21 cellular contexts compared by ENCODE assay signal in the genomic region with DNA sequence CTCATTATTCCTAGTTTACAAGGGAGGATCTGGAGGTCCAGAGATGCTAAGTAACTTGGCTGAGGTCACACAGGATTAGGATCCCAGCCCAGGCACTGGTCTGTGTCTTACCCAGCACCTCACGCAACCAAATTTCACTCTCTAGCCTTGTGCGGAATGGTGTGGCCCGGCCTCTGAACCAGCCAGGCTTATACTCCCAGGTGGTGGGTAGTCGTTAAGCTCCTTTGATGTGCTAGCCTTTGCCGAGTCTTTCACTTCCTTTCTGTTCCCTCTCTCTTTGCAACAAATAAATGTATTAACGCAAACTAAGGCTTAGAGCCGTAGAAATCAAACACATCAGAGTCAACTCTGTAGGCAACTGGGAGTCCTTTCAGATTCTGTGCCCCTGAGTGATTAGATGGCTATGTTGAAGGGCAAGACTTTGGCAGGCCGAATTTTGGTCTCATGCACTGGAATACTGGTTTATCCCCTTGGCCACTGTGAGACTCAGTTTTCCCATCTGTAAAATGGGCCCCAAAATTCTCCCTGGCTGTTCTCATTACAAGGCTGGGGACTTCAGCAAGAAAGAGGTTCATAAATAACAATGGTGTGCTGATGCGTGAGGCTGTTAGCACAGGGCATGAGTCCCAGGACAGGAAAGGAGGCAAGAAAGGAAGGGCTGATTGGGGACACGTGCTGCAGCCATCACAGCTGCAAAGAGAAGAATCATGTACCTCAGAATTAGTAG. TPM values are rescaled to one million over a fixed set of nuclear protein-coding genes. Genes with fewer than 3 reads are reported as not detected.
A peak's percentile ranks its signal among the peaks of the same experiment; 100 is the strongest.
DNase-seq lines count a peak whose midpoint lies in the region; FAIRE-seq and TF ChIP-seq lines count a peak whose summit lies in the region.
"Had no signal": no experiment of that assay in that cellular context is flagged by ENCODE, and none has a peak within 500 bp of the region (broad histone marks: within the 10 kb centered on the region; RNA-seq: fewer than 3 reads in every experiment).

No MANE protein-coding gene starts in this region.

- H3K4me2 ChIP-seq in OCI-LY7 (ENCODE audit: low read length) (peak overlapping the region; percentile 58), H1 (ENCODE audit: insufficient read depth in 1 of 2, low read depth in 2 of 2, low read length in 2 of 2) (no peak overlapping the region)

- BruUV-seq in OCI-LY7 (replicated peaks; lab: Mats Ljungman, UMichigan) = no TSS peak

- H3K4me3 ChIP-seq in OCI-LY7 (ENCODE audit: low read depth, low read length, poor library complexity, severe bottlenecking) = peak overlapping the region; percentile 16
- H3K4me3 ChIP-seq in H1 (ENCODE audit: extremely low read depth in 1 of 4, insufficient read depth in 2 of 4, low read depth in 3 of 4, low read length in 4 of 4) = no peak overlapping the region
- H3K4me3 ChIP-seq in prostate gland = no peak overlapping the region
- H3K4me3 ChIP-seq: GM12878, GM23248, HAP-1 had no signal

- no peak overlapping the region for H2BK12ac ChIP-seq in H1 (ENCODE audit: low read depth, low read length)

- H4K91ac ChIP-seq in H1 (replicated peaks; ENCODE audit: insufficient read length, low read length) = no peak overlapping the region

- no peaks in the 10 kb centered on the region for H3K36me3 Mint-ChIP-seq in activated T-helper 1 cell treated with anti-CD3 and anti-CD28 coated beads, Interleukin-12 subunit alpha, Interleukin-12 subunit beta, Interleukin-2, Interleukin-4 antibody, amounts not matched to agents 30 ng/mL and 10 ng/mL and 1 ng/mL, durations not matched to agents 14 hours and 24 hours and 36 hours (ENCODE audit: low read depth)
- H3K36me3 Mint-ChIP-seq: CD4-positive, CD25-positive, alpha-beta regulatory T cell; CD8-positive, alpha-beta T cell had no signal

- H3K4ac ChIP-seq in H1 (replicated peaks; ENCODE audit: insufficient read length, low read depth, low read length) = no peak overlapping the region

- peak; percentile 25 for DNase-seq in MV-4-11 (lab: John Stamatoyannopoulos, UW)
- peak; percentile 93 for DNase-seq in OCI-LY7 (ENCODE audit: low spot score)
- no peak for DNase-seq in H1 (ENCODE audit: low read depth in 1 of 2, low spot score in 2 of 2)
- DNase-seq in activated T-helper 1 cell treated with anti-CD3 and anti-CD28 coated beads, Interleukin-12 subunit alpha, Interleukin-12 subunit beta, Interleukin-2, Interleukin-4 antibody, amounts not matched to agents 30 ng/mL and 10 ng/mL and 1 ng/mL, durations not matched to agents 14 hours and 24 hours and 36 hours (ENCODE audit: low spot score) = no peak
- no peak for DNase-seq in NCI-H1930 (lab: John Stamatoyannopoulos, UW)
- DNase-seq in prostate gland (ENCODE audit: low spot score) = no peak
- DNase-seq: Caco-2; CD4-positive, CD25-positive, alpha-beta regulatory T cell; CD8-positive, alpha-beta T cell; DMS 273 treated with DMSO at 0.1 percent for 48 hours; DMS79; EL; GDM1; GM23248; HFFc6 had no signal

- H3K56ac ChIP-seq in H1 (replicated peaks; ENCODE audit: insufficient read length, low read depth, low read length) = no peak overlapping the region

- no peak overlapping the region for H3K14ac ChIP-seq in H1 (ENCODE audit: insufficient read length)

- peaks cover 52% of the 10 kb centered on the region for H3K27me3 Mint-ChIP-seq in activated T-helper 1 cell treated with anti-CD3 and anti-CD28 coated beads, Interleukin-12 subunit alpha, Interleukin-12 subunit beta, Interleukin-2, Interleukin-4 antibody, amounts not matched to agents 30 ng/mL and 10 ng/mL and 1 ng/mL, durations not matched to agents 14 hours and 24 hours and 36 hours (ENCODE audit: insufficient read depth)

- 0 out of 2 replicates have a peak overlapping the region, but pooled peaks have one; percentile 66 for H2AK5ac ChIP-seq in H1 (ENCODE audit: low read depth, low read length)

- FAIRE-seq in H1 (lab: Jason Lieb, UNC) = no peak
- FAIRE-seq: D721Med, GM12878, GM19239, H54 had no signal

- TF ChIP-seq CTCF in OCI-LY7 (conservative IDR thresholded peaks at IDR 0.05; ENCODE audit: low read length) = no peak
- TF ChIP-seq CTCF in H1 (IDR thresholded peaks at IDR 0.05; ENCODE audit: control extremely low read depth in 1 of 3, insufficient read depth in 1 of 3, low read depth in 1 of 3, low read length in 3 of 3) = no peak
- no peak for TF ChIP-seq CTCF in prostate gland (IDR thresholded peaks at IDR 0.05)

- H2BK20ac ChIP-seq in H1 (ENCODE audit: low read length) = peak overlapping the region; percentile 80; the same call in 1 of the 2 replicates

- no peak overlapping the region for H3K4me3 Mint-ChIP-seq in activated T-helper 1 cell treated with anti-CD3 and anti-CD28 coated beads, Interleukin-12 subunit alpha, Interleukin-12 subunit beta, Interleukin-2, Interleukin-4 antibody, amounts not matched to agents 30 ng/mL and 10 ng/mL and 1 ng/mL, durations not matched to agents 14 hours and 24 hours and 36 hours
- H3K4me3 Mint-ChIP-seq: CD4-positive, CD25-positive, alpha-beta regulatory T cell; CD8-positive, alpha-beta T cell; HFFc6 had no signal

- TF ChIP-seq POLR2A in H1 (IDR thresholded peaks at IDR 0.05; ENCODE audit: control extremely low read depth in 1 of 2, low read depth in 2 of 2, low read length in 2 of 2) = no peak
- no peak for TF ChIP-seq POLR2A in prostate gland (IDR thresholded peaks at IDR 0.05)

- H3K27ac Mint-ChIP-seq in activated T-helper 1 cell treated with anti-CD3 and anti-CD28 coated beads, Interleukin-12 subunit alpha, Interleukin-12 subunit beta, Interleukin-2, Interleukin-4 antibody, amounts not matched to agents 30 ng/mL and 10 ng/mL and 1 ng/mL, durations not matched to agents 14 hours and 24 hours and 36 hours = no peak overlapping the region
- H3K27ac Mint-ChIP-seq: CD4-positive, CD25-positive, alpha-beta regulatory T cell; CD8-positive, alpha-beta T cell; HFFc6 had no signal

- peaks cover 6% of the 10 kb centered on the region for H3K4me1 Mint-ChIP-seq in activated T-helper 1 cell treated with anti-CD3 and anti-CD28 coated beads, Interleukin-12 subunit alpha, Interleukin-12 subunit beta, Interleukin-2, Interleukin-4 antibody, amounts not matched to agents 30 ng/mL and 10 ng/mL and 1 ng/mL, durations not matched to agents 14 hours and 24 hours and 36 hours (ENCODE audit: low read depth)

- peak overlapping the region; percentile 38; the same call in 1 of the 2 replicates for H3K18ac ChIP-seq in H1 (ENCODE audit: extremely low read depth, low read length)

- H3K9me2 ChIP-seq in OCI-LY7 (ENCODE audit: insufficient read depth, low read length) = no peaks in the 10 kb centered on the region

- no peaks in the 10 kb centered on the region for H3K9me3 Mint-ChIP-seq in activated T-helper 1 cell treated with anti-CD3 and anti-CD28 coated beads, Interleukin-12 subunit alpha, Interleukin-12 subunit beta, Interleukin-2, Interleukin-4 antibody, amounts not matched to agents 30 ng/mL and 10 ng/mL and 1 ng/mL, durations not matched to agents 14 hours and 24 hours and 36 hours
- H3K9me3 Mint-ChIP-seq: CD8-positive, alpha-beta T cell; HFFc6 had no signal

- H3K79me1 ChIP-seq in H1 (ENCODE audit: low read depth, low read length) = peaks cover 25% of the 10 kb centered on the region

- no peaks in the 10 kb centered on the region for H3K9me3 ChIP-seq in OCI-LY7 (ENCODE audit: low read length)
- no peaks in the 10 kb centered on the region for H3K9me3 ChIP-seq in H1 (ENCODE audit: insufficient read depth in 2 of 2, low read depth in 1 of 2, low read length in 1 of 2)
- H3K9me3 ChIP-seq in prostate gland = no peaks in the 10 kb centered on the region
- H3K9me3 ChIP-seq: Caco-2, HAP-1 had no signal

- H3K27me3 ChIP-seq in H1 (replicated peaks in 1 of 4; ENCODE audit: control insufficient read depth in 3 of 4, extremely low read depth in 1 of 4, insufficient read depth in 3 of 4, low read length in 3 of 4) (no peaks in the 10 kb centered on the region; a peak in 1 of 7 replicates), prostate gland (replicated peaks; ENCODE audit: insufficient read depth) (peaks cover 20% of the 10 kb centered on the region)

- no peak overlapping the region; a peak in 1 of 7 replicates for H3K9ac ChIP-seq in H1 (replicated peaks in 1 of 4; ENCODE audit: extremely low read depth in 1 of 4, low read depth in 3 of 4, low read length in 3 of 4)
- H3K9ac ChIP-seq: GM23248 had no signal

- H2BK15ac ChIP-seq in H1 (ENCODE audit: low read length) = 0 out of 2 replicates have a peak overlapping the region, but pooled peaks have one; percentile 20

- WGBS in H1 (ENCODE audit: extremely low coverage in 1 of 2, insufficient coverage in 1 of 2, insufficient read length in 1 of 2, insufficient replicate concordance in 2 of 2, low coverage in 1 of 2, low lambda C conversion rate in 2 of 2, missing lambda C conversion rate in 1 of 2), 2 experiments = 83% methylated on average over 10 of the region's 10 CpGs; no CpG with 5 or more reads in 1 of the 2 experiments
- 75% methylated on average over 10 of the region's 10 CpGs for WGBS in prostate gland

- H3K36me3 ChIP-seq in OCI-LY7 (ENCODE audit: insufficient read depth, low read length) = no peaks in the 10 kb centered on the region
- no peaks in the 10 kb centered on the region for H3K36me3 ChIP-seq in H1 (ENCODE audit: control insufficient read depth in 2 of 4, insufficient read depth in 4 of 4, low read length in 3 of 4)
- H3K36me3 ChIP-seq in prostate gland = no peaks in the 10 kb centered on the region
- H3K36me3 ChIP-seq: HAP-1 had no signal

- no peak for TF ChIP-seq EP300 in H1 (IDR thresholded peaks at IDR 0.05; ENCODE audit: borderline replicate concordance in 1 of 2, low read depth in 2 of 2, low read length in 2 of 2)

- no peak for TF ChIP-seq RAD21 in H1 (IDR thresholded peaks at IDR 0.05 in 1 of 2, conservative IDR thresholded peaks at IDR 0.05 in 1 of 2; ENCODE audit: low read depth in 2 of 2, low read length in 2 of 2)

- peak overlapping the region; percentile 78 for H3K27ac ChIP-seq in OCI-LY7 (ENCODE audit: low read depth, low read length, poor library complexity, severe bottlenecking)
- no peak overlapping the region for H3K27ac ChIP-seq in H1 (ENCODE audit: low read depth, low read length)
- H3K27ac ChIP-seq in prostate gland = no peak overlapping the region
- H3K27ac ChIP-seq: C4-2B, GM23248 had no signal

- H3K79me2 ChIP-seq in OCI-LY7 (ENCODE audit: insufficient read depth, low read depth, low read length) (no peaks in the 10 kb centered on the region), H1 (ENCODE audit: control insufficient read depth in 1 of 2, insufficient read depth in 2 of 2, low read length in 2 of 2) (peaks cover 13 to 85% of the 10 kb centered on the region in 2 experiments)

- H2AFZ ChIP-seq in OCI-LY7 (ENCODE audit: low read length) = peak overlapping the region; percentile 14; the same call in 1 of the 2 replicates
- no peak overlapping the region for H2AFZ ChIP-seq in H1 (ENCODE audit: low read length)
- H2AFZ ChIP-seq: GM23248 had no signal

- no peak overlapping the region for H2BK5ac ChIP-seq in H1 (ENCODE audit: low read depth, low read length)

- no peak overlapping the region for H3K23ac ChIP-seq in H1 (ENCODE audit: insufficient read length)

- intact Hi-C loops in OCI-LY7 (cut with micrococcal nuclease; ENCODE audit: unreplicated experiment) = loop anchor here (2.0 kb wide), 1 partner anchor 57 kb away; no protein-coding TSS in a partner anchor
- intact Hi-C loops in activated T-helper 1 cell treated with anti-CD3 and anti-CD28 coated beads, Interleukin-12 subunit alpha, Interleukin-12 subunit beta, Interleukin-2, Interleukin-4 antibody, amounts not matched to agents 30 ng/mL and 10 ng/mL and 1 ng/mL, durations not matched to agents 14 hours and 24 hours and 36 hours (cut with micrococcal nuclease) = no loop called here
- intact Hi-C loops in prostate gland (cut with DNase I) = no loop called here

- H4K8ac ChIP-seq in H1 (ENCODE audit: extremely low read depth, insufficient read depth, low read length) = no peak overlapping the region

- no peak overlapping the region for H4K5ac ChIP-seq in H1 (ENCODE audit: insufficient read length, low read depth, low read length)

- H3K4me1 ChIP-seq in OCI-LY7 (ENCODE audit: insufficient read depth, low read length, poor library complexity, severe bottlenecking) = peaks cover 64% of the 10 kb centered on the region
- peaks cover 25 to 39% (median 32%) of the 10 kb centered on the region in 4 experiments for H3K4me1 ChIP-seq in H1 (replicated peaks in 1 of 4; ENCODE audit: control insufficient read depth in 3 of 4, insufficient read depth in 4 of 4, low read length in 3 of 4)
- H3K4me1 ChIP-seq in prostate gland (replicated peaks) = peaks cover 8% of the 10 kb centered on the region
- H3K4me1 ChIP-seq: Caco-2, HAP-1 had no signal

- POLR2A ChIA-PET in OCI-LY7 (lab: Charles Lee) = interaction anchor here (0.8 to 1.0 kb wide), 2 partner anchors 10 to 21 kb away, joined by 3 to 4 read pairs; no protein-coding TSS in a partner anchor
- POLR2A ChIA-PET in H1 (lab: Charles Lee; ENCODE audit: partially characterized antibody) = no interaction called here

- CTCF ChIA-PET in OCI-LY7 (lab: Charles Lee; ENCODE audit: unreplicated experiment) = interaction anchor here (0.6 kb wide), 1 partner anchor 42 kb away, joined by 3 read pairs; no protein-coding TSS in a partner anchor
- CTCF ChIA-PET in H1 (lab: Charles Lee; ENCODE audit: partially characterized antibody) = no interaction called here

- H2BK120ac ChIP-seq in H1 (replicated peaks; ENCODE audit: low read depth, low read length) = no peak overlapping the region

- H4K20me1 ChIP-seq in OCI-LY7 (ENCODE audit: insufficient read depth, low read length) (no peaks in the 10 kb centered on the region), H1 (replicated peaks in 1 of 2; ENCODE audit: control insufficient read depth in 1 of 2, insufficient read depth in 2 of 2, low read length in 2 of 2) (peaks cover 22 to 40% of the 10 kb centered on the region in 2 experiments)

- H3K23me2 ChIP-seq in H1 (ENCODE audit: low read depth, low read length) = peaks cover 22% of the 10 kb centered on the region

RNA-seq across cellular contexts. Expression of gene TMEM132B, which starts 5.3 kb away (rescaled TPM):
- 5.1 and 5.4 TPM in 2 replicates for total RNA-seq in OCI-LY7 (2014; rRNA removed; shearing (Covaris generic))
- total RNA-seq in OCI-LY7 (2022) = 10.8 and 15.7 TPM in 2 replicates
- total RNA-seq in H1 (2021; fragmentation: NEBNext Ultra II Directional; extraction: Animal tissue kit (Norgen Biotek cat#: 25700)) = 94.3 and 95.9 TPM in 2 replicates
- 18.7 and 20.3 TPM in 2 replicates for polyA plus RNA-seq in H1 (2011; rRNA removed)
- polyA plus RNA-seq in H1 (2011; cell fraction: cytosol; rRNA removed) = 19.2 TPM
- polyA plus RNA-seq in H1 (2011; cell fraction: nucleus; rRNA removed) = 108 TPM
- polyA plus RNA-seq in H1 (2012, experiment 1 of 2) = 45.0 to 66.0 TPM (median 51.4 TPM) in 4 replicates
- polyA plus RNA-seq in H1 (2012, experiment 2 of 2) = 7.1 TPM
- polyA plus RNA-seq in H1 (2013, experiment 1 of 2) = 52.0 TPM
- 51.0 TPM for polyA plus RNA-seq in H1 (2013, experiment 2 of 2)
- 113 and 191 TPM in 2 replicates for polyA minus RNA-seq in H1 (2011; rRNA and poly(A)+ RNA removed)
- 34.1 TPM for polyA minus RNA-seq in H1 (2011; cell fraction: cytosol; rRNA and poly(A)+ RNA removed)
- polyA minus RNA-seq in H1 (2011; cell fraction: nucleus; rRNA and poly(A)+ RNA removed) = 219 TPM
- not detected in 2 replicates for total RNA-seq in activated T-helper 1 cell treated with anti-CD3 and anti-CD28 coated beads, Interleukin-12 subunit alpha, Interleukin-12 subunit beta, Interleukin-2, Interleukin-4 antibody, amounts not matched to agents 30 ng/mL and 10 ng/mL and 1 ng/mL, durations not matched to agents 14 hours and 24 hours and 36 hours
- 1 to 10 TPM in 1 of 2 donors, under 1 TPM in 1; 0.23 to 5.5 TPM for total RNA-seq in prostate gland
- total RNA-seq: Caco-2; CD4-positive, CD25-positive, alpha-beta regulatory T cell; CD8-positive, alpha-beta T cell had no signal
- polyA plus RNA-seq: CD4-positive, CD25-positive, alpha-beta regulatory T cell had no signal

Comparison
In these comparisons a context has a peak if more than half of its experiments do, and no peak if none do; other contexts are left out.
1. DNase-seq: peak in MV-4-11 (single experiment) and OCI-LY7 (single experiment); none in H1 (0 of 2), activated T-helper 1 cell treated with anti-CD3 and anti-CD28 coated beads, Interleukin-12 subunit alpha, Interleukin-12 subunit beta, Interleukin-2, Interleukin-4 antibody, amounts not matched to agents 30 ng/mL and 10 ng/mL and 1 ng/mL, durations not matched to agents 14 hours and 24 hours and 36 hours (single experiment), NCI-H1930 (0 of 2) and prostate gland (single experiment).